28 cellular contexts compared by ENCODE assay signal in the genomic region with DNA sequence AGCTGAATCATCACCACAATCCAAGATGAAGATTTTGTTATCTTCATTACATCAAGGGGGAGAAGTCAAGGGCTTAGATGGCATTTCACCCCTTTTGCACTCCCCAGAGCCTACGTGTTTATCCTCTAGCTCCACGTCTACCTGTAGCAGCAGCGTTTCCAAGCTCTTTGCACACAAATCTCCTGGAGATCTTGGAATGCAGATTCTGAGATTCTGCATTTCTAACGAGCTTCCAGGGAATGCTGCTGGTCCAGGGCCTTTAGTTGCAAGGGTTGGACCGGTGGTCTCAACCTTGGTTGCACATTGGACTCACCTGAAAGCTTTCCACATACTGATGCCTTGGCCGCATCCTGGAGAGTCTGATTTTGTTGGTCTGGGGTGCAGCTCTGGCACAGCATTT. TPM values are rescaled to one million over a fixed set of nuclear protein-coding genes. Genes with fewer than 3 reads are reported as not detected.
DNase-seq lines count a peak whose midpoint lies in the region; ATAC-seq and TF ChIP-seq lines count a peak whose summit lies in the region.
"Had no signal": no experiment of that assay in that cellular context is flagged by ENCODE, and none has a peak within 500 bp of the region (broad histone marks: within the 10 kb centered on the region; RNA-seq: fewer than 3 reads in every experiment).

No MANE protein-coding gene starts in this region.

- H2AFZ ChIP-seq in hepatocyte = peak overlapping the region; percentile 36
- H2AFZ ChIP-seq: PC-9 had no signal

- 64 to 77% (median 68%) methylated on average over 6 of the region's 6 CpGs for WGBS in heart left ventricle, 4 donors
- 53% methylated on average over 6 of the region's 6 CpGs for WGBS in hepatocyte (ENCODE audit: low lambda C conversion rate, missing lambda C conversion rate)
- 71 to 72% methylated on average over 6 of the region's 6 CpGs for WGBS in sigmoid colon, 2 donors

- H3K79me2 ChIP-seq in hepatocyte = no peaks in the 10 kb centered on the region

- peak overlapping the region; percentile 43 for H3K4me2 ChIP-seq in hepatocyte
- H3K4me2 ChIP-seq: PC-9, smooth muscle cell had no signal

- TF ChIP-seq CTCF in heart left ventricle (IDR thresholded peaks at IDR 0.05) = no peak
- no peak for TF ChIP-seq CTCF in hepatocyte (IDR thresholded peaks at IDR 0.05; ENCODE audit: poor library complexity)
- TF ChIP-seq CTCF in sigmoid colon (IDR thresholded peaks at IDR 0.05) = no peak

- intact Hi-C loops in heart left ventricle (cut with DNase I) = no loop called here
- intact Hi-C loops in Right ventricle myocardium inferior (cut with DNase I) = no loop called here
- intact Hi-C loops in sigmoid colon (cut with DNase I) = no loop called here

- no peaks in the 10 kb centered on the region for H3K9me3 ChIP-seq in heart left ventricle
- H3K9me3 ChIP-seq in SJCRH30 (replicated peaks) = no peaks in the 10 kb centered on the region
- H3K9me3 ChIP-seq in hepatocyte (ENCODE audit: low read depth) = no peaks in the 10 kb centered on the region
- no peaks in the 10 kb centered on the region for H3K9me3 ChIP-seq in sigmoid colon
- H3K9me3 ChIP-seq: left lung, suprapubic skin had no signal

- H3K4me3 ChIP-seq in heart left ventricle (peak overlapping the region in 2 of 12 donors; percentile 22 to 26), SJCRH30 (peak overlapping the region; percentile 51), hepatocyte (no peak overlapping the region), sigmoid colon (no peak overlapping the region)
- H3K4me3 ChIP-seq: left lung, PC-9, smooth muscle cell, suprapubic skin had no signal

- H3K9me2 ChIP-seq in hepatocyte (replicated peaks; ENCODE audit: insufficient read depth) = no peaks in the 10 kb centered on the region

- no peaks in the 10 kb centered on the region for H4K20me1 ChIP-seq in hepatocyte (ENCODE audit: insufficient read depth, poor library complexity, severe bottlenecking)

- H3K27me3 ChIP-seq in heart left ventricle (peaks cover 0 to 32% (median 0%) of the 10 kb centered on the region in 9 donors), SJCRH30 (no peaks in the 10 kb centered on the region), hepatocyte (no peaks in the 10 kb centered on the region), sigmoid colon (peaks cover 0 to 33% (median 0%) of the 10 kb centered on the region in 3 donors)
- H3K27me3 ChIP-seq: suprapubic skin had no signal

- ATAC-seq in heart left ventricle = no peak
- no peak for ATAC-seq in Right ventricle myocardium inferior
- no peak for ATAC-seq in GM18861 (IDR thresholded peaks at IDR 0.05; ENCODE audit: unreplicated experiment)
- ATAC-seq in GM18858 (IDR thresholded peaks at IDR 0.05; ENCODE audit: unreplicated experiment) = no peak
- ATAC-seq in GM21528 (IDR thresholded peaks at IDR 0.05; ENCODE audit: low FRiP score, unreplicated experiment) = no peak
- ATAC-seq: activated T-cell treated with anti-CD3 and anti-CD28 coated beads, Interleukin-2, amount 50 U/mL, for 72 hours; naive thymus-derived CD4-positive, alpha-beta T cell had no signal

- H3K36me3 ChIP-seq in heart left ventricle (no peaks in the 10 kb centered on the region), SJCRH30 (no peaks in the 10 kb centered on the region), hepatocyte (replicated peaks; ENCODE audit: insufficient read depth, low read depth) (no peaks in the 10 kb centered on the region), sigmoid colon (no peaks in the 10 kb centered on the region)
- H3K36me3 ChIP-seq: brain microvascular endothelial cell, left lung, suprapubic skin had no signal

- DNase-seq in heart left ventricle (no peak), Right ventricle myocardium inferior (ENCODE audit: missing footprints) (no peak), SJCRH30 (no peak), hepatocyte (ENCODE audit: low spot score) (no peak), sigmoid colon (peak; percentile 22)
- DNase-seq: 8988T; activated CD4-positive, alpha-beta memory T cell treated with anti-CD3 and anti-CD28 coated beads for 36 hours; activated CD4-positive, alpha-beta T cell treated with anti-CD3 and anti-CD28 coated beads for 1 hour; activated naive CD4-positive, alpha-beta T cell treated with anti-CD3 and anti-CD28 coated beads for 36 hours; activated T-cell treated with anti-CD3 and anti-CD28 coated beads, Interleukin-2, amount 50 U/mL, for 72 hours; amniotic stem cell; brain microvascular endothelial cell; CD4-positive, alpha-beta T cell; naive thymus-derived CD4-positive, alpha-beta T cell; NCI-H2029 treated with DMSO at 0.1 percent for 48 hours; NCI-H226; occipital lobe; PC-9; stimulated activated naive CD4-positive, alpha-beta T cell had no signal

- peaks cover 0 to 47% (median 6%) of the 10 kb centered on the region in 12 donors for H3K4me1 ChIP-seq in heart left ventricle
- H3K4me1 ChIP-seq in SJCRH30 = peaks cover 32% of the 10 kb centered on the region
- peaks cover 20% of the 10 kb centered on the region for H3K4me1 ChIP-seq in hepatocyte (ENCODE audit: insufficient read depth)
- H3K4me1 ChIP-seq in sigmoid colon = peaks cover 0 to 20% (median 0%) of the 10 kb centered on the region in 4 donors

- TF ChIP-seq EP300 in sigmoid colon (IDR thresholded peaks at IDR 0.05) = no peak

- TF ChIP-seq POLR2A in heart left ventricle (IDR thresholded peaks at IDR 0.05) (no peak), sigmoid colon (IDR thresholded peaks at IDR 0.05) (no peak)

- H3K27ac ChIP-seq in heart left ventricle (peak overlapping the region in 7 of 12 donors; percentile 28 to 80 (median 58)), SJCRH30 (peak overlapping the region; percentile 88), hepatocyte (no peak overlapping the region), sigmoid colon (peak overlapping the region in 2 of 4 donors; percentile 14 to 15)
- H3K27ac ChIP-seq: brain microvascular endothelial cell, HL-60, left lung, PC-9, suprapubic skin had no signal

RNA-seq across cellular contexts. Expression of a gene that starts 49.5 kb away (rescaled TPM):
- total RNA-seq in heart left ventricle = 10 to 100 TPM in 3 of 9 donors, 1 to 10 TPM in 6; 3.2 to 27.5 (median 7.0) TPM
- polyA plus RNA-seq in heart left ventricle = 1 to 10 TPM in 1 of 2 donors, under 1 TPM in 1; 0.28 to 1.7 TPM
- 12.8 TPM for total RNA-seq in Right ventricle myocardium inferior
- 26.2 and 27.4 TPM in 2 replicates for total RNA-seq in SJCRH30 (2014; rRNA removed; shearing (Covaris generic))
- 20.9 and 22.7 TPM in 2 replicates for total RNA-seq in hepatocyte
- polyA plus RNA-seq in hepatocyte = 3.4 and 5.0 TPM in 2 replicates
- 10 to 100 TPM; 12.2 to 15.6 (median 13.3) TPM for total RNA-seq in sigmoid colon
- 1 to 10 TPM; 2.9 to 6.2 (median 3.0) TPM for polyA plus RNA-seq in sigmoid colon
- total RNA-seq: CD4-positive, alpha-beta T cell; chondrocyte; T-helper 2 cell treated with Interferon-gamma antibody and Interleukin-4, amounts not matched to agents 100 ng/mL and 5 ng/mL, for 36 hours had no signal
- polyA plus RNA-seq: naive thymus-derived CD4-positive, alpha-beta T cell had no signal
